Comparison of ENCODE assay signal across 16 cellular contexts in the genomic region with DNA sequence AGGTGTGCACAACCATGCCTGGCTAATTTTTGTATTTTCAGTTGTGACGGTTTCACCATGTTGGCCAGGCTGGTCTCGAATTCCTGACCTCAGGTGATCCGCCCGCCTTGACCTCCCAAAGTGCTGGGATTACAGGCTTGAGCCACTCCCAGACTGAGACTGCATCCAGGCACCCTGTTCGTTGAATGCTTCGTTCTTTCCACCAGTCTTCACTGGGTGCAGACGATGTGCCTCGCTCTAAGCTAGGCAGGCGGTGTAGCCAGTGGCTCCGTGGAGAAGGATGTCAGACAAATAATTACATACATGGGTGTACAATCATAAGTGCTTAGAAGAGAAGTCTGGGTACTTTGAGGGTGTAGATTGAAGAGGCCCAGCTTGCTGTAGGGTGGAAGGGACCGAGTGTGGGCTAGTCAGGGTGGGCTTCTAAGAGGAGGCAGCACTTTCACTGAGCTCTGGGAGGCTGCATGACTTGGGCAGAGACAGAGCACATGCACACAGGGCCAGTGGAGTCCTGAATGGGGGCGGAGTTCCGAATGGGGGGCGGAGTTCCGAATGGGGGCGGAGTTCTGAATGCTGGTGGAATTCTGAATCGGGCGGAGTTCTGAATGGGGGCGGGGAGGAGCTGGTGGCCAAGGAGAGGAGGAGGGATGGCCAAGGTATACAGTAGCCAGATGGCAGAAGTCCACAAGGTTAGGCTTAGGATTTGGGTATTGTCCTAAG.
A peak's percentile ranks its signal among the peaks of the same experiment; 100 is the strongest.
DNase-seq lines count a peak whose midpoint lies in the region; ATAC-seq and TF ChIP-seq lines count a peak whose summit lies in the region.
"Had no signal": no experiment of that assay in that cellular context is flagged by ENCODE, and none has a peak within 500 bp of the region (broad histone marks: within the 10 kb centered on the region; RNA-seq: fewer than 3 reads in every experiment).

No MANE protein-coding gene starts in this region.

- CTCF ChIA-PET in CD8-positive, alpha-beta T cell (lab: Charles Lee): no interaction called here

- H3K4me1 Mint-ChIP-seq in GM23338 (peaks cover 24% of the 10 kb centered on the region), nephron progenitor cell (peaks cover 43% of the 10 kb centered on the region)
- H3K4me1 Mint-ChIP-seq in CD8-positive, alpha-beta T cell (ENCODE audit: low read depth): no peaks in the 10 kb centered on the region
- H3K4me1 Mint-ChIP-seq: CD8-positive, alpha-beta memory T cell had no signal

- no peaks in the 10 kb centered on the region for H3K36me3 ChIP-seq in GM23338 (ENCODE audit: insufficient read depth)
- H3K36me3 ChIP-seq in body of pancreas (replicated peaks in 1 of 2; ENCODE audit: insufficient read depth in 1 of 2, low read depth in 2 of 2): no peaks in the 10 kb centered on the region
- no peaks in the 10 kb centered on the region for H3K36me3 ChIP-seq in CD8-positive, alpha-beta T cell (ENCODE audit: insufficient read depth, low read length)
- H3K36me3 ChIP-seq: thoracic aorta had no signal

- H3K9me2 ChIP-seq in GM23338 (ENCODE audit: insufficient read depth): no peaks in the 10 kb centered on the region

- peaks cover 4% of the 10 kb centered on the region; the same call in 1 of the 2 replicates for H4K20me1 ChIP-seq in GM23338 (replicated peaks; ENCODE audit: insufficient read depth)

- DNase-seq in GM23338 (ENCODE audit: low spot score) (peak; percentile 93), LNCaP clone FGC (ENCODE audit: low read depth) (peak; percentile 13), body of pancreas (peak in 3 of 4 donors; percentile 3 to 36 (median 28)), nephron progenitor cell (peak; percentile 69), middle frontal gyrus (ENCODE audit: extremely low spot score, low spot score) (no peak)
- DNase-seq in CD8-positive, alpha-beta T cell: no peak
- DNase-seq: activated CD4-positive, CD25-positive, alpha-beta regulatory T cell treated with anti-CD3 and anti-CD28 coated beads, Interleukin-2, amount 50 U/mL, for 72 hours; CD8-positive, alpha-beta memory T cell; effector CD4-positive, alpha-beta T cell; foreskin keratinocyte; NCI-H748 treated with DMSO at 0.1 percent for 48 hours; occipital lobe had no signal

- peak overlapping the region; percentile 62 for H3K4me2 ChIP-seq in GM23338

- H3K4me3 Mint-ChIP-seq in GM23338 (no peak overlapping the region), nephron progenitor cell (no peak overlapping the region)
- H3K4me3 Mint-ChIP-seq in CD8-positive, alpha-beta T cell: no peak overlapping the region
- H3K4me3 Mint-ChIP-seq: CD8-positive, alpha-beta memory T cell had no signal

- H3K27ac Mint-ChIP-seq in GM23338 (peak overlapping the region; percentile 20), nephron progenitor cell (peak overlapping the region; percentile 27)
- no peak overlapping the region for H3K27ac Mint-ChIP-seq in CD8-positive, alpha-beta T cell
- H3K27ac Mint-ChIP-seq: CD8-positive, alpha-beta memory T cell had no signal

- H3K36me3 Mint-ChIP-seq in GM23338 (ENCODE audit: low read depth) (no peaks in the 10 kb centered on the region), nephron progenitor cell (ENCODE audit: low read depth) (peaks cover 10% of the 10 kb centered on the region)
- H3K36me3 Mint-ChIP-seq in CD8-positive, alpha-beta T cell: no peaks in the 10 kb centered on the region
- H3K36me3 Mint-ChIP-seq: CD8-positive, alpha-beta memory T cell had no signal

- H3K4me1 ChIP-seq in GM23338 (ENCODE audit: insufficient read depth) (peaks cover 13% of the 10 kb centered on the region; the same call in 1 of the 2 replicates), body of pancreas (no peaks in the 10 kb centered on the region)
- no peaks in the 10 kb centered on the region for H3K4me1 ChIP-seq in CD8-positive, alpha-beta T cell (ENCODE audit: insufficient read depth, low read length)
- H3K4me1 ChIP-seq: foreskin keratinocyte had no signal

- peaks cover 4% of the 10 kb centered on the region for H3K79me2 ChIP-seq in GM23338 (replicated peaks; ENCODE audit: insufficient read depth)

- H3K4me3 ChIP-seq in GM23338 (0 out of 2 replicates have a peak overlapping the region, but pooled peaks have one; percentile 16), LNCaP clone FGC (ENCODE audit: low read depth, low read length) (no peak overlapping the region), body of pancreas (no peak overlapping the region)
- no peak overlapping the region for H3K4me3 ChIP-seq in CD8-positive, alpha-beta T cell (ENCODE audit: low read depth, low read length)
- H3K4me3 ChIP-seq: skin epidermis, thoracic aorta had no signal

- H3K9me3 ChIP-seq in body of pancreas: no peaks in the 10 kb centered on the region
- H3K9me3 ChIP-seq in CD8-positive, alpha-beta T cell (ENCODE audit: low read length): no peaks in the 10 kb centered on the region
- H3K9me3 ChIP-seq: thoracic aorta had no signal

- 0 out of 2 replicates have a peak, but pooled peaks cover 3% of the 10 kb centered on the region for H3F3A ChIP-seq in GM23338 (replicated peaks; ENCODE audit: low read depth)

- POLR2A ChIA-PET in CD8-positive, alpha-beta T cell (lab: Charles Lee): no interaction called here

- WGBS in body of pancreas, 2 donors: 61 to 63% methylated on average over 17 to 19 of the region's 19 CpGs

- no peak overlapping the region for H2AFZ ChIP-seq in GM23338

- H3K27ac ChIP-seq in GM23338 (ENCODE audit: low read depth) (peak overlapping the region; percentile 85), body of pancreas (no peak overlapping the region)
- H3K27ac ChIP-seq in CD8-positive, alpha-beta T cell (ENCODE audit: low read depth, low read length): no peak overlapping the region
- H3K27ac ChIP-seq: foreskin keratinocyte, skin epidermis, thoracic aorta had no signal

- TF ChIP-seq CTCF in GM23338 (conservative IDR thresholded peaks at IDR 0.05; ENCODE audit: low read depth in 2 of 2): no peak
- no peak for TF ChIP-seq CTCF in LNCaP clone FGC (IDR thresholded peaks at IDR 0.05; ENCODE audit: control insufficient read depth, extremely low read depth, insufficient read depth)
- TF ChIP-seq CTCF in body of pancreas (IDR thresholded peaks at IDR 0.05): no peak
- no peak for TF ChIP-seq CTCF in nephron progenitor cell (IDR thresholded peaks at IDR 0.05)
- TF ChIP-seq CTCF in CD8-positive, alpha-beta T cell (IDR thresholded peaks at IDR 0.05): no peak

- ATAC-seq in GM23338 (peak; percentile 83), body of pancreas (no peak), HG03095 (IDR thresholded peaks at IDR 0.05; ENCODE audit: unreplicated experiment) (no peak), HG03457 (IDR thresholded peaks at IDR 0.05; ENCODE audit: unreplicated experiment) (no peak)
- ATAC-seq in CD8-positive, alpha-beta T cell: no peak
- ATAC-seq: foreskin keratinocyte had no signal

- intact Hi-C loops in body of pancreas (cut with DNase I): no loop called here
- intact Hi-C loops in CD8-positive, alpha-beta T cell (cut with DNase I, micrococcal nuclease): no loop called here

- H3K27me3 ChIP-seq in GM23338 (ENCODE audit: insufficient read depth): no peaks in the 10 kb centered on the region
- H3K27me3 ChIP-seq in body of pancreas: no peaks in the 10 kb centered on the region
- no peaks in the 10 kb centered on the region for H3K27me3 ChIP-seq in CD8-positive, alpha-beta T cell (ENCODE audit: insufficient read depth, low read length)

- H3K27me3 Mint-ChIP-seq in GM23338 (ENCODE audit: insufficient read depth, low read depth, poor library complexity) (peaks cover 13% of the 10 kb centered on the region), nephron progenitor cell (ENCODE audit: low read depth, poor library complexity) (peaks cover 7% of the 10 kb centered on the region)
- peaks cover 24% of the 10 kb centered on the region for H3K27me3 Mint-ChIP-seq in CD8-positive, alpha-beta T cell (ENCODE audit: low read depth)

- no peaks in the 10 kb centered on the region for H3K9me3 Mint-ChIP-seq in GM23338
- no peaks in the 10 kb centered on the region for H3K9me3 Mint-ChIP-seq in nephron progenitor cell
- no peaks in the 10 kb centered on the region for H3K9me3 Mint-ChIP-seq in CD8-positive, alpha-beta T cell
- H3K9me3 Mint-ChIP-seq: CD8-positive, alpha-beta memory T cell had no signal

- TF ChIP-seq POLR2A in body of pancreas (IDR thresholded peaks at IDR 0.05): no peak

TF ChIP-seq in GM23338, 12 proteins besides CTCF, POLR2A, EP300 and RAD21:
- no peak for TF ChIP-seq ZNF114 (CRISPR knock-in tag; IDR thresholded peaks at IDR 0.05)
- peak; percentile 70 for TF ChIP-seq POLR2AphosphoS5 (IDR thresholded peaks at IDR 0.05; ENCODE audit: low read depth)
- TF ChIP-seq STAT1 (IDR thresholded peaks at IDR 0.05; ENCODE audit: unreplicated experiment): no peak
- TF ChIP-seq EZH2 (IDR thresholded peaks at IDR 0.05; ENCODE audit: low read depth, unreplicated experiment): no peak
TF ChIP-seq in GM23338: peak in this region for 1.

Comparison
In these comparisons a context has a peak if more than half of its experiments do, and no peak if none do; other contexts are left out.
1. DNase-seq: peak in GM23338 (single experiment), LNCaP clone FGC (single experiment), body of pancreas (3 of 4) and nephron progenitor cell (single experiment); none in middle frontal gyrus (single experiment) and CD8-positive, alpha-beta T cell (0 of 7).